Comparison of ENCODE assay signal across 10 cellular contexts in the genomic region with DNA sequence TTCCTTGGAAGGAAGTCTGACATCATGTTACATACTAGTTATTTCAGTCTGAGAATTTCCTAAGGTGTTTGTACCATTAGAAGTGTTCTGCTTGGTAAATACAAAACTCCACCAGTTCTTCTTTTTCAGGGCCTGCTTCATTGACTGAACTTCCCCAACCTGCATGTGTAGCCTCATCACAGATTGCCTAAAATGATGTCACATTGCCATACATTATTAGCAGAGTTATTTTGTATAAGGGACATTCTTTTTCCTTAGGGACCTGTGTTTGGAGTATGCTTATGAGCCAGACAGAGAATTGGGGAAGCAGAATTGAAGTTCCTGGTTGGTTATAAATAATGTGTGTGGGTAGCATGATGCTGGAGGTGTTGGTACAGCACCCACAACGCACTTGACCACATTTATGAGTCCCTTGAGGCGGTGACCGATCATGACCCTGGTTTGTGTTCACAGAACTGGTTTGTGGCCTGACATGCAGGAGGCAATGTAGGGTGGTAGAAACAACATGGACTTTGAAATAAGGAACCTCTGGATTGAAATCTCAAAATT. TPM values are rescaled to one million over a fixed set of nuclear protein-coding genes. Genes with fewer than 3 reads are reported as not detected.
DNase-seq lines count a peak whose midpoint lies in the region; ATAC-seq and TF ChIP-seq lines count a peak whose summit lies in the region.
"Had no signal": no experiment of that assay in that cellular context is flagged by ENCODE, and none has a peak within 500 bp of the region (broad histone marks: within the 10 kb centered on the region; RNA-seq: fewer than 3 reads in every experiment).

No MANE protein-coding gene starts in this region.

- H3K4me1 Mint-ChIP-seq in naive thymus-derived CD4-positive, alpha-beta T cell = peaks cover 0 to 5% (median 0%) of the 10 kb centered on the region in 7 donors

- no peak overlapping the region for H3K27ac ChIP-seq in naive thymus-derived CD4-positive, alpha-beta T cell (ENCODE audit: low read depth, low read length)
- no peak overlapping the region for H3K27ac ChIP-seq in A673 (ENCODE audit: low read depth, low read length, poor library complexity, severe bottlenecking)
- H3K27ac ChIP-seq: skin epidermis had no signal

- intact Hi-C loops in naive thymus-derived CD4-positive, alpha-beta T cell (cut with micrococcal nuclease) = no loop called here
- intact Hi-C loops in A673 (cut with micrococcal nuclease; ENCODE audit: unreplicated experiment) = no loop called here

- H3K36me3 ChIP-seq in naive thymus-derived CD4-positive, alpha-beta T cell (ENCODE audit: control insufficient read depth in 2 of 3, insufficient read depth in 3 of 3, low read length in 3 of 3) = no peaks in the 10 kb centered on the region
- H3K36me3 ChIP-seq in H7 (replicated peaks; ENCODE audit: control insufficient read depth, insufficient read depth, low read length) (no peaks in the 10 kb centered on the region), A673 (ENCODE audit: insufficient read depth, low read length, poor library complexity, severe bottlenecking) (no peaks in the 10 kb centered on the region)

- H3K4me1 ChIP-seq in naive thymus-derived CD4-positive, alpha-beta T cell (ENCODE audit: control insufficient read depth in 2 of 2, insufficient read depth in 2 of 2, low read length in 2 of 2) = no peaks in the 10 kb centered on the region
- peaks cover 3% of the 10 kb centered on the region for H3K4me1 ChIP-seq in A673 (ENCODE audit: insufficient read depth, low read length, poor library complexity, severe bottlenecking)

- no peaks in the 10 kb centered on the region for H3K9me3 Mint-ChIP-seq in naive thymus-derived CD4-positive, alpha-beta T cell

- TF ChIP-seq CTCF in A673 (conservative IDR thresholded peaks at IDR 0.05; ENCODE audit: low read depth, low read length) = no peak

- ATAC-seq in GM19025 (IDR thresholded peaks at IDR 0.05; ENCODE audit: low read depth, unreplicated experiment) (peak; percentile 75), HG02678 (IDR thresholded peaks at IDR 0.05; ENCODE audit: unreplicated experiment) (peak; percentile 76)
- ATAC-seq in naive thymus-derived CD4-positive, alpha-beta T cell = peak; percentile 79

- POLR2A ChIA-PET in naive thymus-derived CD4-positive, alpha-beta T cell (lab: Charles Lee) = no interaction called here
- POLR2A ChIA-PET in A673 (lab: Charles Lee; ENCODE audit: low non-redundant PET) = no interaction called here

- DNase-seq in KG1 (lab: John Stamatoyannopoulos, UW) (peak; percentile 28), H7 (no peak), A673 (ENCODE audit: low spot score) (no peak), HUDEP-2 (lab: John Stamatoyannopoulos, UW; ENCODE audit: unreplicated experiment in 76 of 76) (no peak), dermis blood vessel endothelial cell (no peak)
- DNase-seq in naive thymus-derived CD4-positive, alpha-beta T cell = no peak
- DNase-seq: T-helper 2 cell had no signal

- no peak overlapping the region for H3K4me3 Mint-ChIP-seq in naive thymus-derived CD4-positive, alpha-beta T cell

- H3K4me3 ChIP-seq in naive thymus-derived CD4-positive, alpha-beta T cell (ENCODE audit: low read length) = no peak overlapping the region
- H3K4me3 ChIP-seq in H7 (ENCODE audit: insufficient read depth, low read depth, low read length) (no peak overlapping the region), A673 (ENCODE audit: low read depth, low read length, poor library complexity, severe bottlenecking) (no peak overlapping the region)
- H3K4me3 ChIP-seq: skin epidermis had no signal

- no peak overlapping the region for H3K27ac Mint-ChIP-seq in naive thymus-derived CD4-positive, alpha-beta T cell

- H3K9me3 ChIP-seq in naive thymus-derived CD4-positive, alpha-beta T cell (ENCODE audit: control insufficient read depth in 2 of 3, low read length in 3 of 3) = no peaks in the 10 kb centered on the region
- no peaks in the 10 kb centered on the region for H3K9me3 ChIP-seq in A673 (ENCODE audit: low read depth, low read length, poor library complexity, severe bottlenecking)

- BruUV-seq in A673 (replicated peaks; lab: Mats Ljungman, UMichigan) = no TSS peak

- peaks cover 0 to 8% (median 0%) of the 10 kb centered on the region in 5 donors for H3K27me3 Mint-ChIP-seq in naive thymus-derived CD4-positive, alpha-beta T cell

- no peaks in the 10 kb centered on the region for H3K27me3 ChIP-seq in naive thymus-derived CD4-positive, alpha-beta T cell (ENCODE audit: control insufficient read depth in 2 of 2, insufficient read depth in 2 of 2, low read length in 2 of 2)
- H3K27me3 ChIP-seq in H7 (ENCODE audit: control insufficient read depth, insufficient read depth, low read length) (no peaks in the 10 kb centered on the region), A673 (replicated peaks; ENCODE audit: insufficient read depth, low read depth, low read length, poor library complexity) (no peaks in the 10 kb centered on the region)

- CTCF ChIA-PET in naive thymus-derived CD4-positive, alpha-beta T cell (lab: Charles Lee) = no interaction called here
- CTCF ChIA-PET in A673 (lab: Charles Lee) = no interaction called here

- H3K36me3 Mint-ChIP-seq in naive thymus-derived CD4-positive, alpha-beta T cell = peaks cover 0 to 1% (median 0%) of the 10 kb centered on the region in 5 donors

RNA-seq across cellular contexts. Expression of a gene that starts 16.4 kb away (rescaled TPM):
- total RNA-seq in naive thymus-derived CD4-positive, alpha-beta T cell = not detected
- polyA plus RNA-seq in naive thymus-derived CD4-positive, alpha-beta T cell = not detected
- total RNA-seq in H7 (2014; rRNA removed; shearing (Covaris generic)) = not detected in 2 replicates
- total RNA-seq in A673 (2021) (0.34 TPM in 1 of 2 replicates, not detected in the other), dermis blood vessel endothelial cell (3.7 and 9.2 TPM in 2 replicates)
